Comparison of ENCODE assay signal across 8 cellular contexts in genomic region chr2:227503433-227504406, GRCh38. TPM values are rescaled to one million over a fixed set of nuclear protein-coding genes. Genes with fewer than 3 reads are reported as not detected.
A peak's percentile ranks its signal among the peaks of the same experiment; 100 is the strongest.
DNase-seq lines count a peak whose midpoint lies in the region; ATAC-seq and TF ChIP-seq lines count a peak whose summit lies in the region.

No MANE protein-coding gene starts in this region.

- in situ Hi-C loops in Panc1 (cut with HindIII; ENCODE audit: low pct_unique_long_range_greater_than_20kb, low sequenced_read_pairs), result no loop called here

- POLR2A ChIA-PET in Panc1 (lab: Charles Lee), result interaction anchor here (0.5 kb wide), 1 partner anchor 15 kb away, joined by 4 read pairs; no protein-coding TSS in a partner anchor

- CTCF ChIA-PET in Calu3 (lab: Charles Lee) (interaction anchor here (0.6 to 3.2 kb wide), 9 partner anchors 9 to 1896 kb away, joined by 3 to 14 read pairs (median 6); no protein-coding TSS in a partner anchor), Panc1 (lab: Charles Lee) (interaction anchor here (0.6 kb wide), 1 partner anchor 28 kb away, joined by 4 read pairs; no protein-coding TSS in a partner anchor)

- ATAC-seq in Panc1 (peak; percentile 90), HG02981 (IDR thresholded peaks at IDR 0.05; ENCODE audit: unreplicated experiment) (no peak)

- H3K27me3 Mint-ChIP-seq in Calu3 (ENCODE audit: unreplicated experiment) (no peaks in the 10 kb centered on the region), osteocyte (ENCODE audit: unreplicated experiment) (no peaks in the 10 kb centered on the region)

- H3K9me3 ChIP-seq in Panc1 (ENCODE audit: control insufficient read depth, insufficient read depth, low read depth, low read length), result no peaks in the 10 kb centered on the region

- peaks cover 38% of the 10 kb centered on the region for H3K36me3 Mint-ChIP-seq in Calu3 (ENCODE audit: insufficient read depth, unreplicated experiment)
- peaks cover 13% of the 10 kb centered on the region for H3K36me3 Mint-ChIP-seq in osteocyte (ENCODE audit: unreplicated experiment)

- H3K4me3 Mint-ChIP-seq in Calu3 (ENCODE audit: low read depth, unreplicated experiment) (peak overlapping the region; percentile 33), osteocyte (ENCODE audit: unreplicated experiment) (no peak overlapping the region)

- H3K4me3 ChIP-seq in Panc1 (ENCODE audit: low read depth in 2 of 2, low read length in 2 of 2) (no peak overlapping the region), epithelial cell of esophagus (ENCODE audit: low read length) (no peak overlapping the region)

- DNase-seq in Calu3, result peak; percentile 69
- peak; percentile 39 for DNase-seq in Panc1 (ENCODE audit: low read depth, low spot score)
- peak; percentile 53 for DNase-seq in epithelial cell of esophagus (ENCODE audit: low read depth)
- no peak for DNase-seq in osteocyte (ENCODE audit: extremely low spot score, unreplicated experiment)
- no peak for DNase-seq in NCI-H1694 treated with DMSO at 0.1 percent for 48 hours (lab: John Stamatoyannopoulos, UW)
- no peak for DNase-seq in activated CD8-positive, alpha-beta memory T cell treated with anti-CD3 and anti-CD28 coated beads, Interleukin-2, amount 50 U/mL, for 48 hours
- no peak for DNase-seq in superior temporal gyrus (ENCODE audit: extremely low spot score)

- H3K9me3 Mint-ChIP-seq in Calu3 (ENCODE audit: low read depth, unreplicated experiment), result no peaks in the 10 kb centered on the region
- H3K9me3 Mint-ChIP-seq in osteocyte (ENCODE audit: unreplicated experiment), result no peaks in the 10 kb centered on the region

- intact Hi-C loops in Calu3 (cut with micrococcal nuclease; ENCODE audit: unreplicated experiment), result no loop called here
- intact Hi-C loops in Panc1 (cut with micrococcal nuclease; ENCODE audit: unreplicated experiment), result no loop called here

- TF ChIP-seq CTCF in Calu3 (IDR thresholded peaks at IDR 0.05; ENCODE audit: unreplicated experiment), result no peak
- no peak for TF ChIP-seq CTCF in Panc1 (IDR thresholded peaks at IDR 0.05)
- no peak for TF ChIP-seq CTCF in epithelial cell of esophagus (IDR thresholded peaks at IDR 0.05; ENCODE audit: insufficient read depth, low read depth, low read length, missing control alignments)
- TF ChIP-seq CTCF in osteocyte (IDR thresholded peaks at IDR 0.05), result no peak

- peaks cover 16% of the 10 kb centered on the region for H3K4me1 ChIP-seq in Panc1 (ENCODE audit: control insufficient read depth, insufficient read depth, low read length)

- BruUV-seq in Calu3 (replicated peaks; lab: Mats Ljungman, UMichigan), result no TSS peak
- BruUV-seq in Panc1 (replicated peaks; lab: Mats Ljungman, UMichigan), result no TSS peak

- no peaks in the 10 kb centered on the region for H3K27me3 ChIP-seq in Panc1 (ENCODE audit: control insufficient read depth, insufficient read depth, low read length)

- H3K4me1 Mint-ChIP-seq in Calu3 (ENCODE audit: low read depth, unreplicated experiment) (peaks cover 69% of the 10 kb centered on the region), osteocyte (ENCODE audit: unreplicated experiment) (peaks cover 26% of the 10 kb centered on the region)

- no peaks in the 10 kb centered on the region; the same call in 1 of the 2 replicates for H3K36me3 ChIP-seq in Panc1 (ENCODE audit: control insufficient read depth, insufficient read depth, low read length)

- 0 out of 2 replicates have a peak overlapping the region, but pooled peaks have one; percentile 18 for H3K27ac ChIP-seq in Panc1 (ENCODE audit: low read length)

- H3K27ac Mint-ChIP-seq in Calu3 (ENCODE audit: unreplicated experiment), result peak overlapping the region; percentile 80
- peak overlapping the region; percentile 21 for H3K27ac Mint-ChIP-seq in osteocyte (ENCODE audit: unreplicated experiment)

RNA-seq across cellular contexts. Expression of gene AGFG1, which starts 31.8 kb away (rescaled TPM):
- total RNA-seq in Calu3 (2022), result 115 and 126 TPM in 2 replicates
- 98.5 TPM for total RNA-seq in Panc1 (2021; ENCODE audit: unreplicated experiment)
- 52.1 TPM for polyA plus RNA-seq in Panc1 (2012; ENCODE audit: insufficient read length)
- 51.2 and 55.1 TPM in 2 replicates for total RNA-seq in osteocyte

Comparison
In these comparisons a context has a peak if more than half of its experiments do, and no peak if none do; other contexts are left out.
1. DNase-seq: peak in Calu3 (single experiment), Panc1 (single experiment) and epithelial cell of esophagus (single experiment); none in osteocyte (single experiment), NCI-H1694 treated with DMSO at 0.1 percent for 48 hours (single experiment), activated CD8-positive, alpha-beta memory T cell treated with anti-CD3 and anti-CD28 coated beads, Interleukin-2, amount 50 U/mL, for 48 hours (single experiment) and superior temporal gyrus (single experiment).